ENCODE assay signal across 28 cellular contexts in the genomic region with DNA sequence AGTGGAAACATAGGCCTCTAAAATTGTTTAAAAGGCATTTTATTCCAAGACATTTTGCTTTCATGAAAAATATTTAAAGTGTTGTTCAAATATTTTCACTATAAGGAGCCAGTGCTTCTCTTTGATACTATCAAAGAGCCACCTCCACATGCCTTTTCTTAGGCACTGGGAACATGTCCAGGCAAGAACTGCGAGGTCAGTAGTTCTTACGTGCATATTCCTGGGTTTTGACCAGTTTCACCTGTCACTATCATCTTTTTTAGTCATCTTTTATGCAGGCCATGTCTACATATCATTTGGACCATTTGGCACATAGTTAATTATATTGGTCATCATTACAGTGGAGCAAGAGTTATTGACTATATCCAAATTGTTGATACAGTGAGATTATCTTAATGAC.
"Had no signal": no experiment of that assay in that cellular context is flagged by ENCODE, and none has a peak within 500 bp of the region (broad histone marks: within the 10 kb centered on the region; RNA-seq: fewer than 3 reads in every experiment).

No MANE protein-coding gene starts in this region.

- H3K4me3 ChIP-seq: colonic mucosa, ovary, psoas muscle, sigmoid colon, skin epidermis, suprapubic skin, transverse colon, upper lobe of right lung, vagina had no signal

- H3K27me3 ChIP-seq: colonic mucosa, ovary, sigmoid colon, suprapubic skin, transverse colon, upper lobe of right lung, vagina had no signal

- H3K36me3 Mint-ChIP-seq: naive thymus-derived CD8-positive, alpha-beta T cell had no signal

- H3K36me3 ChIP-seq: colonic mucosa, ovary, sigmoid colon, suprapubic skin, transverse colon, upper lobe of right lung, vagina had no signal

- ATAC-seq: left lobe of liver; naive thymus-derived CD8-positive, alpha-beta T cell; psoas muscle; right cardiac atrium; stimulated activated naive CD8-positive, alpha-beta T cell treated with anti-CD3 and anti-CD28 coated beads, Interleukin-15, amount 100 ng/mL, for 72 hours; upper lobe of right lung had no signal

- H3K4me1 ChIP-seq: colonic mucosa, psoas muscle, sigmoid colon, suprapubic skin, upper lobe of right lung, vagina had no signal

- H3K27ac Mint-ChIP-seq: dendritic cell treated with granulocyte-macrophage colony-stimulating factor and Interleukin-4, amounts not matched to agents 40 ng/mL and 50 ng/mL, for 4 days; naive thymus-derived CD8-positive, alpha-beta T cell; nephron progenitor cell; stimulated activated naive CD8-positive, alpha-beta T cell treated with anti-CD3 and anti-CD28 coated beads, Interleukin-15, amount 100 ng/mL, for 72 hours had no signal

- DNase-seq: colonic mucosa; effector memory CD4-positive, alpha-beta T cell; head of caudate nucleus; kidney; mesendoderm; midbrain; naive thymus-derived CD8-positive, alpha-beta T cell; nephron progenitor cell; occipital lobe; ovary; posterior cingulate gyrus; psoas muscle; right cardiac atrium; sigmoid colon; stimulated activated CD4-positive, alpha-beta T cell treated with anti-CD3 and anti-CD28 coated beads, Interleukin-15, amount 100 ng/mL, for 24 hours; stimulated activated CD4-positive, alpha-beta T cell treated with anti-CD3 and anti-CD28 coated beads, Interleukin-2, amount 100 ng/mL, for 48 hours; stimulated activated CD8-positive, alpha-beta memory T cell treated with anti-CD3 and anti-CD28 coated beads, Interleukin-4, amount 100 ng/mL, for 48 hours; stimulated activated naive CD4-positive, alpha-beta T cell; stimulated activated naive CD8-positive, alpha-beta T cell treated with anti-CD3 and anti-CD28 coated beads, Interleukin-15, amount 100 ng/mL, for 72 hours; transverse colon; upper lobe of right lung had no signal

- H3K9me3 ChIP-seq: colonic mucosa, ovary, psoas muscle, sigmoid colon, suprapubic skin, transverse colon, upper lobe of right lung, vagina had no signal

- H3K27me3 Mint-ChIP-seq: dendritic cell treated with granulocyte-macrophage colony-stimulating factor and Interleukin-4, amounts not matched to agents 40 ng/mL and 50 ng/mL, for 4 days; naive thymus-derived CD8-positive, alpha-beta T cell; stimulated activated naive CD8-positive, alpha-beta T cell treated with anti-CD3 and anti-CD28 coated beads, Interleukin-15, amount 100 ng/mL, for 72 hours had no signal

- H3K4me3 Mint-ChIP-seq: dendritic cell treated with granulocyte-macrophage colony-stimulating factor and Interleukin-4, amounts not matched to agents 40 ng/mL and 50 ng/mL, for 4 days; naive thymus-derived CD8-positive, alpha-beta T cell; nephron progenitor cell; stimulated activated naive CD8-positive, alpha-beta T cell treated with anti-CD3 and anti-CD28 coated beads, Interleukin-15, amount 100 ng/mL, for 72 hours had no signal

- H3K27ac ChIP-seq: colonic mucosa, ovary, psoas muscle, sigmoid colon, skin epidermis, suprapubic skin, transverse colon, upper lobe of right lung, vagina had no signal

- H3K4me1 Mint-ChIP-seq: naive thymus-derived CD8-positive, alpha-beta T cell; nephron progenitor cell; stimulated activated naive CD8-positive, alpha-beta T cell treated with anti-CD3 and anti-CD28 coated beads, Interleukin-15, amount 100 ng/mL, for 72 hours had no signal

- FAIRE-seq: endometrium, frontal cortex, kidney had no signal

- H3K9me3 Mint-ChIP-seq: nephron progenitor cell had no signal
